In genomic region chr10:32149257-32149955, GRCh38 we compare ENCODE assay signal across 8 cellular contexts.
DNase-seq lines count a peak whose midpoint lies in the region; ATAC-seq and TF ChIP-seq lines count a peak whose summit lies in the region.

No MANE protein-coding gene starts in this region.

- no peaks in the 10 kb centered on the region for H3K27me3 Mint-ChIP-seq in GM23338 (ENCODE audit: insufficient read depth, low read depth, poor library complexity)
- H3K27me3 Mint-ChIP-seq in CD4-positive, alpha-beta T cell = no peaks in the 10 kb centered on the region

- H4K20me1 ChIP-seq in GM23338 (replicated peaks; ENCODE audit: insufficient read depth) = no peaks in the 10 kb centered on the region

- H3K4me1 ChIP-seq in GM23338 (ENCODE audit: insufficient read depth) = no peaks in the 10 kb centered on the region
- peaks cover 14% of the 10 kb centered on the region for H3K4me1 ChIP-seq in parathyroid adenoma

- no peak overlapping the region for H3K9ac ChIP-seq in parathyroid adenoma

- no peaks in the 10 kb centered on the region for H3K27me3 ChIP-seq in GM23338 (ENCODE audit: insufficient read depth)
- H3K27me3 ChIP-seq in parathyroid adenoma (ENCODE audit: control insufficient read depth, insufficient read depth, low read length) = no peaks in the 10 kb centered on the region
- H3K27me3 ChIP-seq in CD4-positive, alpha-beta T cell (ENCODE audit: control insufficient read depth, insufficient read depth, low read length) = no peaks in the 10 kb centered on the region

- H3K4me2 ChIP-seq in GM23338 = no peak overlapping the region
- H3K4me2 ChIP-seq in parathyroid adenoma (ENCODE audit: low read length) = peak overlapping the region; percentile 24

- H3K27ac Mint-ChIP-seq in GM23338 = no peak overlapping the region; the same call in 1 of the 2 replicates
- no peak overlapping the region for H3K27ac Mint-ChIP-seq in CD4-positive, alpha-beta T cell

- POLR2A ChIA-PET in CD4-positive, alpha-beta T cell (lab: Charles Lee) = interaction anchor here (0.6 kb wide), 1 partner anchor 1114 kb away, joined by 4 read pairs; no protein-coding TSS in a partner anchor

- H3K36me3 ChIP-seq in GM23338 (ENCODE audit: insufficient read depth) = no peaks in the 10 kb centered on the region
- H3K36me3 ChIP-seq in parathyroid adenoma (ENCODE audit: control insufficient read depth, insufficient read depth, low read length) = no peaks in the 10 kb centered on the region

- peaks cover 17% of the 10 kb centered on the region for H3K4me1 Mint-ChIP-seq in GM23338
- H3K4me1 Mint-ChIP-seq in CD4-positive, alpha-beta T cell (ENCODE audit: low read depth) = peaks cover 41% of the 10 kb centered on the region

- H2AFZ ChIP-seq in GM23338 = peak overlapping the region; percentile 76
- peak overlapping the region; percentile 35 for H2AFZ ChIP-seq in parathyroid adenoma

- H3K4me3 Mint-ChIP-seq in GM23338 = no peak overlapping the region
- H3K4me3 Mint-ChIP-seq in CD4-positive, alpha-beta T cell = no peak overlapping the region

- DNase-seq in GM23338 (ENCODE audit: low spot score) (no peak), M059J (ENCODE audit: low read depth) (peak; percentile 83), coronary artery (ENCODE audit: low spot score) (peak; percentile 87), OCI-M2 (lab: John Stamatoyannopoulos, UW; ENCODE audit: unreplicated experiment) (no peak), NCI-H1694 treated with DMSO at 0.1 percent for 48 hours (lab: John Stamatoyannopoulos, UW) (no peak)
- no peak for DNase-seq in CD4-positive, alpha-beta T cell

- peaks cover 14% of the 10 kb centered on the region for H3K9me3 Mint-ChIP-seq in GM23338
- H3K9me3 Mint-ChIP-seq in CD4-positive, alpha-beta T cell = peaks cover 4% of the 10 kb centered on the region

- ATAC-seq in GM18517 (IDR thresholded peaks at IDR 0.05; ENCODE audit: unreplicated experiment) = peak; percentile 91
- no peak for ATAC-seq in GM23338
- ATAC-seq in CD4-positive, alpha-beta T cell (ENCODE audit: poor library complexity) = no peak

- TF ChIP-seq CTCF in GM23338 (conservative IDR thresholded peaks at IDR 0.05; ENCODE audit: low read depth in 2 of 2) (no peak), coronary artery (IDR thresholded peaks at IDR 0.05) (no peak), parathyroid adenoma (IDR thresholded peaks at IDR 0.05) (no peak)
- no peak for TF ChIP-seq CTCF in CD4-positive, alpha-beta T cell (IDR thresholded peaks at IDR 0.05)

- H3K9me2 ChIP-seq in GM23338 (ENCODE audit: insufficient read depth) = peaks cover 5% of the 10 kb centered on the region; the same call in 1 of the 2 replicates

- CTCF ChIA-PET in CD4-positive, alpha-beta T cell (lab: Charles Lee) = no interaction called here

- H3K4me3 ChIP-seq in GM23338 = no peak overlapping the region
- H3K4me3 ChIP-seq in coronary artery = peak overlapping the region; percentile 35
- no peak overlapping the region for H3K4me3 ChIP-seq in parathyroid adenoma (ENCODE audit: low read depth, low read length)

- H3F3A ChIP-seq in GM23338 (replicated peaks; ENCODE audit: low read depth) = no peaks in the 10 kb centered on the region

- H3K79me2 ChIP-seq in GM23338 (replicated peaks; ENCODE audit: insufficient read depth) (no peaks in the 10 kb centered on the region), parathyroid adenoma (no peaks in the 10 kb centered on the region)

- H3K27ac ChIP-seq in GM23338 (ENCODE audit: low read depth) = no peak overlapping the region
- peak overlapping the region; percentile 63 to 82 for H3K27ac ChIP-seq in coronary artery
- peak overlapping the region; percentile 93 for H3K27ac ChIP-seq in parathyroid adenoma
- H3K27ac ChIP-seq in CD4-positive, alpha-beta T cell (ENCODE audit: low read depth, low read length) = no peak overlapping the region

- intact Hi-C loops in CD4-positive, alpha-beta T cell (cut with DNase I, micrococcal nuclease) = no loop called here

- peaks cover 3% of the 10 kb centered on the region; the same call in 1 of the 3 replicates for H3K36me3 Mint-ChIP-seq in GM23338 (ENCODE audit: low read depth)
- H3K36me3 Mint-ChIP-seq in CD4-positive, alpha-beta T cell (ENCODE audit: low read depth) = peaks cover 14% of the 10 kb centered on the region

- H3K9me3 ChIP-seq in parathyroid adenoma (ENCODE audit: control insufficient read depth, low read length) = no peaks in the 10 kb centered on the region
- peaks cover 2% of the 10 kb centered on the region for H3K9me3 ChIP-seq in CD4-positive, alpha-beta T cell (ENCODE audit: control insufficient read depth, low read length)

TF ChIP-seq in GM23338, 12 proteins besides CTCF, POLR2A, EP300 and RAD21 (continues in another document):
- TF ChIP-seq ZNF462 (CRISPR knock-in tag; IDR thresholded peaks at IDR 0.05) (no peak), EZH2 (IDR thresholded peaks at IDR 0.05; ENCODE audit: low read depth, unreplicated experiment) (no peak), ZNF114 (CRISPR knock-in tag; IDR thresholded peaks at IDR 0.05) (no peak), CREB1 (CRISPR knock-in tag; IDR thresholded peaks at IDR 0.05; ENCODE audit: low read depth) (no peak)

Comparison
In these comparisons a context has a peak if more than half of its experiments do, and no peak if none do; other contexts are left out.
1. DNase-seq: peak in M059J (single experiment) and coronary artery (single experiment); none in GM23338 (single experiment), CD4-positive, alpha-beta T cell (0 of 10), OCI-M2 (single experiment) and NCI-H1694 treated with DMSO at 0.1 percent for 48 hours (single experiment).
2. H3K27ac ChIP-seq: peak in coronary artery (2 of 2) and parathyroid adenoma (single experiment); none in GM23338 (single experiment) and CD4-positive, alpha-beta T cell (single experiment).